Comparison of ENCODE assay signal across 8 cellular contexts in the genomic region with DNA sequence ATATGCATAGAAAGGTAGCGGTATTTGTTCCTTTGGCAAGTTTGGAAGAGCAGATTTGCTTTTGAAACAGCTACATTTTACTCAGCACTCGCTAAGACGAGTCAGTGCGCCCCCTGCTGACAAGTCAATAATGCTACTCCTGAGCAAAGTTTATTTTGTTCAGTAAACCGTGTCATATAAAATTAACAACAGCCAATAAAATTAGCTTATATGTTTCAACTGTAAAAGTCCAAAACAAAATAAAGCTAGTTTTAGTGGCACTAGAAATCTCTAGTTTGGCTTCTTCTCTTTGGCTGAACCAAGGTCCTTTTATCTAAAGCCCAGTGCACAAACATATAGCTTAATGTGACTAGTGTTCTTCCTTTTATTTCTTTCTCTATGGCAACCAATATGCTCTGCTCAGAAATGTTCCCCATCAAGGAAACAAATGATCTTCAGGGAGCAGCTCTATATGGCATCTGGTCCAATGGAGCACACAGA. TPM values are rescaled to one million over a fixed set of nuclear protein-coding genes. Genes with fewer than 3 reads are reported as not detected.
A peak's percentile ranks its signal among the peaks of the same experiment; 100 is the strongest.
DNase-seq lines count a peak whose midpoint lies in the region; ATAC-seq lines count a peak whose summit lies in the region.

No MANE protein-coding gene starts in this region.

- ATAC-seq in GM18502 (IDR thresholded peaks at IDR 0.05; ENCODE audit: poor library complexity, unreplicated experiment): peak; percentile 41
- no peak for ATAC-seq in HG02973 (IDR thresholded peaks at IDR 0.05; ENCODE audit: unreplicated experiment)

- peak overlapping the region; percentile 98 for H3K27ac ChIP-seq in substantia nigra (ENCODE audit: low read depth, low read length, poor library complexity, severe bottlenecking)

- DNase-seq in AML-193 (lab: John Stamatoyannopoulos, UW) (peak; percentile 67 to 76), LoVo (ENCODE audit: low spot score) (peak; percentile 63), T-helper 2 cell (peak in 3 of 5 experiments; percentile 33 to 67 (median 36)), cerebellar cortex (ENCODE audit: low spot score) (peak; percentile 78), lung microvascular endothelial cell (ENCODE audit: low read depth in 2 of 2) (peak; percentile 65 to 70), substantia nigra (lab: John Stamatoyannopoulos, UW) (peak in 32 of 49 donors; percentile 34 to 84 (median 74))

RNA-seq across cellular contexts. Expression of a gene that starts 4.3 kb away (rescaled TPM):
- total RNA-seq in lung microvascular endothelial cell: not detected in 2 replicates
